19 cellular contexts compared by ENCODE assay signal in the genomic region with DNA sequence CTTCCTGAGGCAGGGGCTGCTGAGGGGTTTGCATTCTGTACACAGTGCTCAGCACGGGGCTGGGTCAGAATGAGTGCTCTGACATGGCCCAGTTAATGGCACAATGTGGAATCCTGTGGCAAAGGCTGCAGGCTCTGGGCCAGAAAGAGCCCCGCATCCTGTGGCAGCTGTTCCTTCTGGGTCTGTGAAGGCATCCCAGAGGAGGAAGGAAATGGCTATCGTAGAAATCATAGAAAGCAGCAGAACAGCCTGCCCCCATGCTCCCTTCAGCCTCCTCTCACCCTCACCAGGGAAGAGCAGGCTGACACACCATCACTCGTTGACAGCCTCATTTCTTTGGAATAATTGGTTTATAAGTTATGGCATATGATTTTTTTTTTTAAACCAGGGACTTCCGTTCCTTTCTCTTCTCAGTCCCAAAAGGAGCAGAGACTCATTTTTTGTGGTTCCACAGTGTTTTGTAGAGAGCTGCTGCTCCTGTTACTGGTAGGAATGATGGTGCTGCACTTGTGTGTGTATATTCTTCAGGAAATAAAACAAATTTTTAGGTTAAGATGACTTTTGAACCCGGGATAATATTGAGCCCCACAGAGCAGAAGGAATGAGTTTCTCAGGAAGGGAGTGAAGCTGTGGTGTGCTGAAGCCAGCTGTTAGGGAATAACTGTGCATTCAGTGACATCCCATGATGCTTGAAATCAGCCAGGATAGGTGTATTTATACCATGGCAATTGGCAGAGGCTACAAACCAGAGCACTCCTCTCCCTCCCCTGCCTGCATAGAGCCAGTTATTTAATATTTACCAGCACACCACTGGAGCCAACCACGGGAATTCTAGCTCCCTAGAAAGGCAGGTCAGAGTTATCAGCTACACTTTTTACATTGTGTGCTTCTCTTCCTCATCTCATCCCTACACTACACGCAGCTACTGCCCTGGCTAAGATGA. TPM values are rescaled to one million over a fixed set of nuclear protein-coding genes. Genes with fewer than 3 reads are reported as not detected.
DNase-seq lines count a peak whose midpoint lies in the region; ATAC-seq and TF ChIP-seq lines count a peak whose summit lies in the region.
"Had no signal": no experiment of that assay in that cellular context is flagged by ENCODE, and none has a peak within 500 bp of the region (broad histone marks: within the 10 kb centered on the region; RNA-seq: fewer than 3 reads in every experiment).

No MANE protein-coding gene starts in this region.

- intact Hi-C loops in activated naive CD4-positive, alpha-beta T cell treated with anti-CD3 and anti-CD28 coated beads for 36 hours (cut with micrococcal nuclease): no loop called here

- no peak overlapping the region for H4K91ac ChIP-seq in mesenchymal stem cell (ENCODE audit: low read length)

- H2BK120ac ChIP-seq in mesenchymal stem cell (ENCODE audit: low read depth, low read length): no peak overlapping the region

- H3K36me3 Mint-ChIP-seq in WTC11: no peaks in the 10 kb centered on the region
- no peaks in the 10 kb centered on the region for H3K36me3 Mint-ChIP-seq in activated T-cell treated with anti-CD3 and anti-CD28 coated beads, Interleukin-2, amount 50 U/mL, for 72 hours (ENCODE audit: insufficient read depth in 2 of 2)
- no peaks in the 10 kb centered on the region for H3K36me3 Mint-ChIP-seq in activated naive CD4-positive, alpha-beta T cell treated with anti-CD3 and anti-CD28 coated beads for 36 hours (ENCODE audit: low read depth)

- peak overlapping the region in 1 of 2 experiments; percentile 53 for H3K4ac ChIP-seq in mesenchymal stem cell (ENCODE audit: low read depth in 1 of 2, low read length in 2 of 2)

- CTCF ChIA-PET in AG04449 (lab: Yijun Ruan, JAX) (interaction anchor here (0.7 to 34.8 kb wide), 8 partner anchors 9 to 190 kb away, joined by 3 to 469 read pairs (median 4); a partner anchor contains a TSS), WTC11 (lab: Charles Lee) (interaction anchor here (0.5 to 2.2 kb wide), 5 partner anchors 33 to 219 kb away, joined by 3 to 7 read pairs (median 6); no protein-coding TSS in a partner anchor)
- CTCF ChIA-PET in activated naive CD4-positive, alpha-beta T cell treated with anti-CD3 and anti-CD28 coated beads for 36 hours (lab: Charles Lee): interaction anchor here (0.6 kb wide), 2 partner anchors 190 to 583 kb away, joined by 3 to 4 read pairs; no protein-coding TSS in a partner anchor

- peak overlapping the region; percentile 1 to 45 for H2BK12ac ChIP-seq in mesenchymal stem cell (ENCODE audit: low read length in 2 of 2)

- no peak overlapping the region for H3K23ac ChIP-seq in mesenchymal stem cell (ENCODE audit: low read length in 2 of 2)

- no peaks in the 10 kb centered on the region for H3K9me3 Mint-ChIP-seq in WTC11
- H3K9me3 Mint-ChIP-seq in activated T-cell treated with anti-CD3 and anti-CD28 coated beads, Interleukin-2, amount 50 U/mL, for 72 hours: no peaks in the 10 kb centered on the region
- H3K9me3 Mint-ChIP-seq in activated naive CD4-positive, alpha-beta T cell treated with anti-CD3 and anti-CD28 coated beads for 36 hours: no peaks in the 10 kb centered on the region
- H3K9me3 Mint-ChIP-seq: dendritic cell treated with granulocyte-macrophage colony-stimulating factor and Interleukin-4, amounts not matched to agents 40 ng/mL and 50 ng/mL, for 4 days; nephron progenitor cell had no signal

- H3K4me3 ChIP-seq in AG04449 (ENCODE audit: low read depth, low read length) (peak overlapping the region; percentile 16; the same call in 1 of the 2 replicates), mesenchymal stem cell (ENCODE audit: insufficient read depth in 1 of 2, low read depth in 1 of 2, low read length in 2 of 2) (no peak overlapping the region)
- H3K4me3 ChIP-seq: esophagus squamous epithelium, tibial nerve had no signal

- WGBS in mesenchymal stem cell: 60% methylated on average over 5 of the region's 8 CpGs

- H3K4me3 Mint-ChIP-seq in WTC11: no peak overlapping the region
- H3K4me3 Mint-ChIP-seq in activated T-cell treated with anti-CD3 and anti-CD28 coated beads, Interleukin-2, amount 50 U/mL, for 72 hours: no peak overlapping the region
- no peak overlapping the region for H3K4me3 Mint-ChIP-seq in activated naive CD4-positive, alpha-beta T cell treated with anti-CD3 and anti-CD28 coated beads for 36 hours
- H3K4me3 Mint-ChIP-seq: dendritic cell treated with granulocyte-macrophage colony-stimulating factor and Interleukin-4, amounts not matched to agents 40 ng/mL and 50 ng/mL, for 4 days; nephron progenitor cell had no signal

- ATAC-seq in WTC11 (peak; percentile 22; the same call in 1 of the 2 replicates), GM18858 (IDR thresholded peaks at IDR 0.05; ENCODE audit: unreplicated experiment) (no peak)
- ATAC-seq in activated T-cell treated with anti-CD3 and anti-CD28 coated beads, Interleukin-2, amount 50 U/mL, for 72 hours (replicated peaks in 1 of 2): no peak
- ATAC-seq: left colon had no signal

- peak overlapping the region in 1 of 2 experiments; percentile 35 for H3K14ac ChIP-seq in mesenchymal stem cell (ENCODE audit: low read length in 2 of 2)

- peaks cover 21% of the 10 kb centered on the region for H3K4me1 ChIP-seq in mesenchymal stem cell (ENCODE audit: control insufficient read depth, insufficient read depth, low read depth, low read length)

- H3K79me1 ChIP-seq in mesenchymal stem cell (replicated peaks; ENCODE audit: low read length, poor library complexity, severe bottlenecking): no peaks in the 10 kb centered on the region

- TF ChIP-seq CTCF in AG04449 (IDR thresholded peaks at IDR 0.05; ENCODE audit: insufficient read depth, low read length, missing control alignments) (no peak), WTC11 (IDR thresholded peaks at IDR 0.05) (no peak)

- H3K27me3 ChIP-seq in mesenchymal stem cell (ENCODE audit: control insufficient read depth in 1 of 2, insufficient read depth in 1 of 2, low read length in 2 of 2): no peaks in the 10 kb centered on the region
- H3K27me3 ChIP-seq: esophagus squamous epithelium, tibial nerve had no signal

- POLR2A ChIA-PET in AG04449 (lab: Yijun Ruan, JAX) (no interaction called here), WTC11 (lab: Charles Lee) (interaction anchor here (0.7 to 1.0 kb wide), 2 partner anchors 21 to 110 kb away, joined by 3 read pairs; no protein-coding TSS in a partner anchor)

- no peak overlapping the region for H3K27ac Mint-ChIP-seq in WTC11
- H3K27ac Mint-ChIP-seq in activated T-cell treated with anti-CD3 and anti-CD28 coated beads, Interleukin-2, amount 50 U/mL, for 72 hours: no peak overlapping the region
- H3K27ac Mint-ChIP-seq in activated naive CD4-positive, alpha-beta T cell treated with anti-CD3 and anti-CD28 coated beads for 36 hours: no peak overlapping the region
- H3K27ac Mint-ChIP-seq: dendritic cell treated with granulocyte-macrophage colony-stimulating factor and Interleukin-4, amounts not matched to agents 40 ng/mL and 50 ng/mL, for 4 days; nephron progenitor cell had no signal

- no peaks in the 10 kb centered on the region for H3K27me3 Mint-ChIP-seq in WTC11 (ENCODE audit: low read depth)
- peaks cover 24% of the 10 kb centered on the region for H3K27me3 Mint-ChIP-seq in activated T-cell treated with anti-CD3 and anti-CD28 coated beads, Interleukin-2, amount 50 U/mL, for 72 hours (ENCODE audit: low read depth)
- H3K27me3 Mint-ChIP-seq in activated naive CD4-positive, alpha-beta T cell treated with anti-CD3 and anti-CD28 coated beads for 36 hours (ENCODE audit: low read depth): peaks cover 6% of the 10 kb centered on the region

- H3K4me1 Mint-ChIP-seq in WTC11: peaks cover 18% of the 10 kb centered on the region
- no peaks in the 10 kb centered on the region for H3K4me1 Mint-ChIP-seq in activated T-cell treated with anti-CD3 and anti-CD28 coated beads, Interleukin-2, amount 50 U/mL, for 72 hours (ENCODE audit: low read depth)
- no peaks in the 10 kb centered on the region for H3K4me1 Mint-ChIP-seq in activated naive CD4-positive, alpha-beta T cell treated with anti-CD3 and anti-CD28 coated beads for 36 hours (ENCODE audit: low read depth)

- DNase-seq in AG04449 (ENCODE audit: low read depth, low spot score) (no peak), HCEC 1CT (peak; percentile 31), WTC11 (ENCODE audit: low spot score) (no peak), mesenchymal stem cell (no peak), pons (ENCODE audit: low spot score) (no peak)
- DNase-seq in activated T-cell treated with anti-CD3 and anti-CD28 coated beads, Interleukin-2, amount 50 U/mL, for 72 hours: no peak
- DNase-seq in activated naive CD4-positive, alpha-beta T cell treated with anti-CD3 and anti-CD28 coated beads for 36 hours: no peak
- DNase-seq: activated gamma-delta T cell treated with Interleukin-2 at 50 U/mL for 16 hours, AML-193, DMS79, esophagus squamous epithelium, left colon, NCI-H1436 treated with DMSO at 0.1 percent for 48 hours, NCI-H446 treated with DMSO at 0.1 percent for 48 hours, nephron progenitor cell, WERI-Rb-1 had no signal

- H3K9me3 ChIP-seq in mesenchymal stem cell (ENCODE audit: control insufficient read depth, low read length): no peaks in the 10 kb centered on the region
- H3K9me3 ChIP-seq: esophagus squamous epithelium, tibial nerve had no signal

- H3K9ac ChIP-seq in mesenchymal stem cell (ENCODE audit: low read length): no peak overlapping the region

- H2AK5ac ChIP-seq in mesenchymal stem cell (ENCODE audit: low read length, severe bottlenecking): peak overlapping the region; percentile 61

- no peak overlapping the region for H3K4me2 ChIP-seq in mesenchymal stem cell (ENCODE audit: low read length, poor library complexity, severe bottlenecking)

- H3K18ac ChIP-seq in mesenchymal stem cell (ENCODE audit: low read depth in 1 of 2, low read length in 2 of 2): peak overlapping the region; percentile 69 to 77

- H2AFZ ChIP-seq in mesenchymal stem cell (ENCODE audit: low read depth, low read length): peak overlapping the region; percentile 29

- H2BK15ac ChIP-seq in mesenchymal stem cell (ENCODE audit: low read depth, poor library complexity, severe bottlenecking): no peak overlapping the region

- H3K27ac ChIP-seq in mesenchymal stem cell (ENCODE audit: low read length, poor library complexity, severe bottlenecking): no peak overlapping the region
- H3K27ac ChIP-seq: tibial nerve, WERI-Rb-1 had no signal

- H4K8ac ChIP-seq in mesenchymal stem cell (ENCODE audit: low read length): peak overlapping the region; percentile 93

- peaks cover 0 to 8% of the 10 kb centered on the region in 2 experiments for H3K36me3 ChIP-seq in mesenchymal stem cell (ENCODE audit: control insufficient read depth in 1 of 2, insufficient read depth in 2 of 2, low read depth in 1 of 2, low read length in 2 of 2)

- H2BK5ac ChIP-seq in mesenchymal stem cell (ENCODE audit: low read depth, low read length, poor library complexity, severe bottlenecking): no peak overlapping the region

RNA-seq across cellular contexts. Expression of a gene that starts 32.0 kb away (rescaled TPM):
- 2.4 to 4.2 TPM (median 3.5 TPM) in 3 replicates for total RNA-seq in WTC11 (2021)
- polyA plus RNA-seq in mesenchymal stem cell (2013, experiment 1 of 2): 4.6 TPM
- polyA plus RNA-seq in mesenchymal stem cell (2013, experiment 2 of 2): 4.6 TPM
- under 1 TPM; 0.07 to 0.72 TPM for total RNA-seq in activated T-cell treated with anti-CD3 and anti-CD28 coated beads, Interleukin-2, amount 50 U/mL, for 72 hours
- total RNA-seq in activated naive CD4-positive, alpha-beta T cell treated with anti-CD3 and anti-CD28 coated beads for 36 hours: under 1 TPM; 0.26 to 0.35 TPM
